Comparison of ENCODE assay signal across 7 cellular contexts in the genomic region with DNA sequence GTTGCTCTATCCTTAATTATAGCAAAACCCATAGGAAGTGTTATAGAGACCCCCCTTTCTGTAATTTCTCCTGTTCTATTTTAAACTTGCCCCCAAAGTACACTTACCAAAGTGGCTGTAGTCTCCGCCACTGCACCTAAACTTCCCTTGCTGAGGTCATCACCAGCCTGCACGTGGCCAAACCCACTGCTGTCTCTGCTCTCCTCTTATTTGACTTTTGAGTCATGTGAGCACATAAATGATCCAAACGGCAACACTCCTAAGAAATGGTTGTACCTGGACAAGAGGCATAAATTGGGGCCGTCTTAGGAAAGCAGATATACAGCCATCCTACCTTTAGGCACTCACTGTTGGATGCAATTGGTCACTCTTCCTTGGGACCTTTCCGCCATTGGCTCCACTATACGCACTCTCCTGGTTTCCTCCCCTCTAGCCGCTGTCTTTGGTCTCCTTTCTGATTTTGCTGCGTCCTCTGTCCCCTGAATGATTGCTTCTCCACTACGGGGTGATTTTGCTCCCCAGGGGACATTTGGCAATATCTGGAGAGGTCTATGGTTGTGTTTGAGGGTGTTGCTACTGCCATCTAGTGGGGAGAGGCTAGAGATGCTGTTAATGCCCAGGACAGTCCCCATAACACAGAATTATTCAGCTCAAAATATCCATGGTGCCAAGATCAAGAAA. TPM values are rescaled to one million over a fixed set of nuclear protein-coding genes. Genes with fewer than 3 reads are reported as not detected.
DNase-seq lines count a peak whose midpoint lies in the region; ATAC-seq and TF ChIP-seq lines count a peak whose summit lies in the region.

No MANE protein-coding gene starts in this region.

- H3K4me3 ChIP-seq in fibroblast of pulmonary artery (replicated peaks; ENCODE audit: low read depth, low read length) (no peak overlapping the region), neutrophil (ENCODE audit: low read depth in 1 of 2, low read length in 1 of 2) (no peak overlapping the region)

- H3K36me3 ChIP-seq in neutrophil, result no peaks in the 10 kb centered on the region

- H3K4me1 ChIP-seq in neutrophil (ENCODE audit: control insufficient read depth in 1 of 2, insufficient read depth in 1 of 2, low read depth in 1 of 2, low read length in 1 of 2), result no peaks in the 10 kb centered on the region

- ATAC-seq in HG02759 (IDR thresholded peaks at IDR 0.05; ENCODE audit: unreplicated experiment), result peak; percentile 75
- peak; percentile 91 for ATAC-seq in activated CD8-positive, alpha-beta T cell treated with anti-CD3 and anti-CD28 coated beads for 36 hours

- no peak overlapping the region for H3K4me3 Mint-ChIP-seq in activated CD8-positive, alpha-beta T cell treated with anti-CD3 and anti-CD28 coated beads for 36 hours

- H3K27ac Mint-ChIP-seq in activated CD8-positive, alpha-beta T cell treated with anti-CD3 and anti-CD28 coated beads for 36 hours, result no peak overlapping the region

- no peaks in the 10 kb centered on the region for H3K9me3 ChIP-seq in neutrophil

- CTCF ChIA-PET in activated CD8-positive, alpha-beta T cell treated with anti-CD3 and anti-CD28 coated beads for 36 hours (lab: Charles Lee), result interaction anchor here (0.6 to 6.1 kb wide), 24 partner anchors 9 to 233 kb away, joined by 3 to 58 read pairs (median 4); no protein-coding TSS in a partner anchor

- H3K36me3 Mint-ChIP-seq in activated CD8-positive, alpha-beta T cell treated with anti-CD3 and anti-CD28 coated beads for 36 hours (ENCODE audit: low read depth), result no peaks in the 10 kb centered on the region

- H3K27me3 ChIP-seq in neutrophil, result no peaks in the 10 kb centered on the region

- H3K9me3 Mint-ChIP-seq in activated CD8-positive, alpha-beta T cell treated with anti-CD3 and anti-CD28 coated beads for 36 hours, result no peaks in the 10 kb centered on the region

- DNase-seq in ELR (ENCODE audit: low read depth), result peak; percentile 77
- DNase-seq in NCI-H524 treated with DMSO at 0.1 percent for 48 hours (lab: John Stamatoyannopoulos, UW), result peak; percentile 29
- DNase-seq in activated CD8-positive, alpha-beta T cell treated with anti-CD3 and anti-CD28 coated beads for 36 hours, result peak; percentile 45
- peak; percentile 78 for DNase-seq in fibroblast of pulmonary artery (ENCODE audit: low read depth)
- no peak for DNase-seq in effector CD8-positive, alpha-beta T cell (lab: John Stamatoyannopoulos, UW)

- peak; percentile 88 for TF ChIP-seq CTCF in activated CD8-positive, alpha-beta T cell treated with anti-CD3 and anti-CD28 coated beads for 36 hours (IDR thresholded peaks at IDR 0.05)
- peak; percentile 92 for TF ChIP-seq CTCF in fibroblast of pulmonary artery (IDR thresholded peaks at IDR 0.05; ENCODE audit: low read length, missing control alignments)
- TF ChIP-seq CTCF in neutrophil (IDR thresholded peaks at IDR 0.05), result peak; percentile 48

- no peak overlapping the region for H3K27ac ChIP-seq in neutrophil

- H3K4me1 Mint-ChIP-seq in activated CD8-positive, alpha-beta T cell treated with anti-CD3 and anti-CD28 coated beads for 36 hours (ENCODE audit: low read depth), result no peaks in the 10 kb centered on the region

- H3K27me3 Mint-ChIP-seq in activated CD8-positive, alpha-beta T cell treated with anti-CD3 and anti-CD28 coated beads for 36 hours, result no peaks in the 10 kb centered on the region

- POLR2A ChIA-PET in activated CD8-positive, alpha-beta T cell treated with anti-CD3 and anti-CD28 coated beads for 36 hours (lab: Charles Lee), result no interaction called here

- intact Hi-C loops in activated CD8-positive, alpha-beta T cell treated with anti-CD3 and anti-CD28 coated beads for 36 hours (cut with micrococcal nuclease), result no loop called here

RNA-seq across cellular contexts. Expression of a gene that starts 19.2 kb away (rescaled TPM):
- total RNA-seq in activated CD8-positive, alpha-beta T cell treated with anti-CD3 and anti-CD28 coated beads for 36 hours, result not detected

RNA-seq across cellular contexts. Expression of a gene that starts 46.7 kb away (rescaled TPM):
- total RNA-seq in activated CD8-positive, alpha-beta T cell treated with anti-CD3 and anti-CD28 coated beads for 36 hours, result not detected

RNA-seq across cellular contexts. Expression of a gene that starts 47.6 kb away (rescaled TPM):
- total RNA-seq in activated CD8-positive, alpha-beta T cell treated with anti-CD3 and anti-CD28 coated beads for 36 hours, result not detected
